ENCODE assay signal across 11 cellular contexts in the genomic region with DNA sequence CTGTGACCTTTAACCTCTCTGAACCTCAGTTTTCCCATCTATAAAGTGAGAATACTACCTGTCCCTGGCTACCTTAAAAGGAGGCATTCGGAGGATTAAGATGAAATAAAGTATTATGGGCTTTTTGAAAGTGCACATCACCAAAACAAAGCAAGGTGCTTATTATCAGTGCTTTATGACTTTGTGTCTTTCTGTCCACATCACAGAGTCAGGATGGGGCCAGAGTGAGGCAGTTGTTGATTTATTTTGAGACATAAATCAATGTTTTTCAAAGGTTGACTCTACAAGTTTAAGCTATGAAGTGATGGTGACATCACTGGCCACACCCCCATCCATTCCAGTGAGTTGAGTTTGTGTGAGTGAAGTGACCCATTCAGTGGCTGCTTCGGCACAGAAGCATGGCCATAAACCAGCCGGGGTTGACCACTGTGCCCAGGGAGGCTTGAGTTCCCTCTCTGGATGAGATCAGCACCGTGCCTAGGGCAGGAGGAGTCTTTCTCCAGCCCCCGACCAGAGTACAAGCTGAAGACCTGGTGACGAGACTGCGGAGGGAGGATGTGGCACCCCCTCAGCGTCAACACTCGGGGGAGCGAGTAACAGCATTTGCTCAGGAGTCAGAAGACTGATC.
DNase-seq lines count a peak whose midpoint lies in the region; ATAC-seq and TF ChIP-seq lines count a peak whose summit lies in the region.
"Had no signal": no experiment of that assay in that cellular context is flagged by ENCODE, and none has a peak within 500 bp of the region (broad histone marks: within the 10 kb centered on the region; RNA-seq: fewer than 3 reads in every experiment).

No MANE protein-coding gene starts in this region.

- ATAC-seq in body of pancreas (no peak), right cardiac atrium (peak; percentile 12 to 23), HG02981 (IDR thresholded peaks at IDR 0.05; ENCODE audit: unreplicated experiment) (no peak), GM19463 (IDR thresholded peaks at IDR 0.05; ENCODE audit: unreplicated experiment) (no peak)
- ATAC-seq: activated T-helper 17 cell treated with anti-CD3 and anti-CD28 coated beads, Interleukin-2, amount 50 U/mL, for 72 hours had no signal

- no peak for TF ChIP-seq CTCF in body of pancreas (IDR thresholded peaks at IDR 0.05)
- no peak for TF ChIP-seq CTCF in WERI-Rb-1 (IDR thresholded peaks at IDR 0.05; ENCODE audit: low read depth, low read length)

- intact Hi-C loops in body of pancreas (cut with DNase I), result no loop called here
- intact Hi-C loops in right cardiac atrium (cut with DNase I), result loop anchor here in 2 of 4 donors (2.0 to 10.0 kb wide), 3 partner anchors 68 to 90 kb away; a partner anchor contains a TSS

- H3K4me3 ChIP-seq in body of pancreas, result no peak overlapping the region
- H3K4me3 ChIP-seq in right cardiac atrium (ENCODE audit: low read length), result no peak overlapping the region
- H3K4me3 ChIP-seq in skeletal muscle cell (ENCODE audit: low read depth, low read length), result no peak overlapping the region
- H3K4me3 ChIP-seq in WERI-Rb-1 (ENCODE audit: low read depth, low read length), result no peak overlapping the region

- H3K4me1 ChIP-seq in body of pancreas (peaks cover 49% of the 10 kb centered on the region), right cardiac atrium (ENCODE audit: control insufficient read depth, insufficient read depth, low read length) (peaks cover 10% of the 10 kb centered on the region)

- no peak for TF ChIP-seq POLR2A in body of pancreas (IDR thresholded peaks at IDR 0.05)

- peak; percentile 74 for DNase-seq in HCEC 1CT
- peak in 3 of 4 donors; percentile 40 to 47 (median 42) for DNase-seq in body of pancreas
- DNase-seq in right cardiac atrium, result peak; percentile 59 to 82 (median 63)
- peak; percentile 56 for DNase-seq in skeletal muscle cell (ENCODE audit: low read depth)
- no peak for DNase-seq in WERI-Rb-1
- DNase-seq in T-helper 2 cell, result no peak
- DNase-seq: CD8-positive, alpha-beta memory T cell; effector memory CD4-positive, alpha-beta T cell had no signal

- H3K9me3 ChIP-seq in body of pancreas (no peaks in the 10 kb centered on the region), right cardiac atrium (ENCODE audit: control insufficient read depth, low read length) (no peaks in the 10 kb centered on the region), WERI-Rb-1 (ENCODE audit: severe bottlenecking) (peaks cover 7% of the 10 kb centered on the region)

- H3K27me3 ChIP-seq in body of pancreas (no peaks in the 10 kb centered on the region), right cardiac atrium (ENCODE audit: control insufficient read depth, insufficient read depth) (no peaks in the 10 kb centered on the region), WERI-Rb-1 (ENCODE audit: insufficient read depth, low read depth, severe bottlenecking) (no peaks in the 10 kb centered on the region)

- H3K36me3 ChIP-seq in body of pancreas (replicated peaks in 1 of 2; ENCODE audit: insufficient read depth in 1 of 2, low read depth in 2 of 2) (no peaks in the 10 kb centered on the region), WERI-Rb-1 (no peaks in the 10 kb centered on the region)

- WGBS in body of pancreas, 2 donors, result 84 to 86% methylated on average over 9 to 10 of the region's 10 CpGs
- WGBS in right cardiac atrium, result 50% methylated on average over 10 of the region's 10 CpGs

- H3K27ac ChIP-seq in body of pancreas (peak overlapping the region; percentile 50 to 70 (median 66)), right cardiac atrium (ENCODE audit: low read length) (peak overlapping the region; percentile 18), WERI-Rb-1 (no peak overlapping the region)

Comparison
In these comparisons a context has a peak if more than half of its experiments do, and no peak if none do; other contexts are left out.
1. DNase-seq: peak in HCEC 1CT (single experiment), body of pancreas (3 of 4), right cardiac atrium (3 of 3) and skeletal muscle cell (single experiment); none in WERI-Rb-1 (single experiment) and T-helper 2 cell (0 of 5).
2. ATAC-seq: peak in right cardiac atrium (2 of 2); none in body of pancreas (single experiment), HG02981 (single experiment) and GM19463 (single experiment).